Comparison of ENCODE assay signal across 12 cellular contexts in the genomic region with DNA sequence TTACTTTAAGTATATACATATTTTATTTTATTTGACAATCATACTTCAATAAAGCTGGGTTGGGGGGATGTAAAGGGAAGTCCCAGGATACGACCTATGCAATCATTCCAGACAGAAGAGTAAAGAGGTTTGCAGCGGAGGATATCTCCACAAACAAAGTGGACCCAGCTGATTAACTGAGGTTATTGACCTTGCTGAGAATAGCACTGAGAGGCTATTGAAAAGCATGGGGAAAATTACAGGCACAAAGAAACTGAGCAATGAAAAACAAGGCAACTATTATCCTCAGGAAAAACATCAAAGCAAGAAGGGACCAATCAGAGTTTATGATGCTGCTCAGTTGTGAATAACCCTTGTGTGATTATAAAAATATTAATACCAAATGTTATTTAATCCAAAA. TPM values are rescaled to one million over a fixed set of nuclear protein-coding genes. Genes with fewer than 3 reads are reported as not detected.
"Had no signal": no experiment of that assay in that cellular context is flagged by ENCODE, and none has a peak within 500 bp of the region (broad histone marks: within the 10 kb centered on the region; RNA-seq: fewer than 3 reads in every experiment).

No MANE protein-coding gene starts in this region.

- H3K9me3 ChIP-seq: ovary had no signal

- H3K27ac ChIP-seq: cardiac muscle cell, coronary artery, ovary, VCaP had no signal

- H3K36me3 ChIP-seq: cardiac muscle cell, ovary had no signal

- H3K27me3 ChIP-seq: cardiac muscle cell, ovary had no signal

- DNase-seq: activated CD4-positive, alpha-beta T cell treated with anti-CD3 and anti-CD28 coated beads for 36 hours; activated CD8-positive, alpha-beta T cell treated with anti-CD3 and anti-CD28 coated beads, Interleukin-2, amount 10 ng/mL, durations not matched to agents 7 days and 5 days; activated naive CD4-positive, alpha-beta T cell; effector CD8-positive, alpha-beta T cell; mesendoderm; ovary; stimulated activated CD4-positive, alpha-beta T cell treated with anti-CD3 and anti-CD28 coated beads, Interleukin-4, amount 100 ng/mL, for 24 hours; T-helper 1 cell had no signal

- H3K4me3 ChIP-seq: cardiac muscle cell, coronary artery, ovary had no signal

RNA-seq across cellular contexts. Expression of gene SERPINB1, which starts 32.6 kb away (rescaled TPM):
- polyA plus RNA-seq: neural cell had no signal
